ENCODE assay signal across 14 cellular contexts in the genomic region with DNA sequence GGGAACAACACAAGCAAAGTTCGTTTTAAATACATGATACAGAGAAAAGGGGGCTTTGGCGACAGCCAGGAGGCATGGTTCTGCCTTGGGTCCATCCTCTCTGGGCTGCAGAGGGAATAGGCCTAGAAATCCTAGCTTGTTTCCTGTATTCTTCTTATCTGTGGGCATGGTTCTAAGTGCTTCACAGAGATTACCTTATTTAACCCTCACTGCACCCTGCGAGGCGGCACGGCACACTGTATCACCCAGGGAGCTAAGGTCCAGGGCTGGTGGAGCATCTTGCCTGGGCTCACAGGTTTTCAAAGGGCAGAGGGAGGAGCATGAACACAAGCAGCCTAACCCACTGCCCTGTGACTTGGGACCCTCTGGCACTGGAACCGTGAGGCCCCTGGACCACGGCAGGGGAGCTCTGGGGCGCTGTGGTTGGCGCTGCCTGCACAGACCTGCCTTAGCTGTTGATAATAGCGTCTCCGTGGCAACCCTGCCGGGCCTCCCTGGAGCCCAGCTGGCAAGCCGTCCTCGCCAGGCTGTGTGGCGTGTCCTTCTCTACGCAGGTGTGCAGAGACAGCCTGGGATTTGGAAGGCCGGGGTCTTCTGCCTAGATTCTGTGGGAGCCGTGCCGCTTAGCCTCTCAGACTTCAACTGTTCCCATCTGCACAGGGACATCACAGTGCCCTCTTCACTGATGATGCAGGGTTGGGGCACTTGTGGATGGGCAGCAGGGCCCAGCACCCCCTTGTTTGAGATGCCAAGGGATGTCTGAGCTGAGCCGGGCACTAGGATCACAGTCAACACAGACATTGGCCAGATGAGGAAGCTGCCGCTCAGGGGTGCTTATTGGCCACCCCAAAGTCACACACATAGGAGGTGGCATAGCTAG.
A peak's percentile ranks its signal among the peaks of the same experiment; 100 is the strongest.
DNase-seq lines count a peak whose midpoint lies in the region; ATAC-seq and TF ChIP-seq lines count a peak whose summit lies in the region.
"Had no signal": no experiment of that assay in that cellular context is flagged by ENCODE, and none has a peak within 500 bp of the region (broad histone marks: within the 10 kb centered on the region; RNA-seq: fewer than 3 reads in every experiment).

No MANE protein-coding gene starts in this region.

- DNase-seq in DMS79 (lab: John Stamatoyannopoulos, UW) (peak; percentile 46), NCI-H1436 (lab: John Stamatoyannopoulos, UW) (peak; percentile 72), NCI-H748 (lab: John Stamatoyannopoulos, UW; ENCODE audit: unreplicated experiment) (peak; percentile 82), SIG-M5 treated with dmso at 0.1 percent for 504 hours (lab: John Stamatoyannopoulos, UW; ENCODE audit: unreplicated experiment) (no peak), glomerular visceral epithelial cell (ENCODE audit: extremely low spot score) (no peak), SIG-M5 (lab: John Stamatoyannopoulos, UW) (no peak)
- DNase-seq: activated CD4-positive, alpha-beta T cell treated with anti-CD3 and anti-CD28 coated beads, Interleukin-2, amount 50 U/mL, for 4 hours; CD4-positive, CD25-positive, alpha-beta regulatory T cell; naive B cell; PC-9; right cardiac atrium had no signal

- H3K27ac Mint-ChIP-seq in nephron: peak overlapping the region in 2 of 3 experiments; percentile 1 to 61
- H3K27ac Mint-ChIP-seq: CD4-positive, CD25-positive, alpha-beta regulatory T cell; T-helper 2 cell treated with Interferon-gamma antibody and Interleukin-4, amounts not matched to agents 5 μg/mL and 100 μg/mL, for 36 hours had no signal

- no peak for TF ChIP-seq CTCF in nephron (IDR thresholded peaks at IDR 0.05; ENCODE audit: unreplicated experiment in 3 of 3)

- H3K36me3 Mint-ChIP-seq in nephron (ENCODE audit: low read depth): no peaks in the 10 kb centered on the region
- H3K36me3 Mint-ChIP-seq: CD4-positive, CD25-positive, alpha-beta regulatory T cell; naive B cell had no signal

- peaks cover 43% of the 10 kb centered on the region for H3K4me1 Mint-ChIP-seq in nephron

- H3K4me3 Mint-ChIP-seq in nephron: no peak overlapping the region
- H3K4me3 Mint-ChIP-seq: CD4-positive, CD25-positive, alpha-beta regulatory T cell; naive B cell; T-helper 2 cell treated with Interferon-gamma antibody and Interleukin-4, amounts not matched to agents 5 μg/mL and 100 μg/mL, for 36 hours had no signal

- no peaks in the 10 kb centered on the region for H3K9me3 Mint-ChIP-seq in nephron
- H3K9me3 Mint-ChIP-seq: naive B cell; T-helper 2 cell treated with Interferon-gamma antibody and Interleukin-4, amounts not matched to agents 5 μg/mL and 100 μg/mL, for 36 hours had no signal

- ATAC-seq in GM19035 (IDR thresholded peaks at IDR 0.05; ENCODE audit: unreplicated experiment): no peak
- ATAC-seq: right cardiac atrium had no signal

- H3K27me3 Mint-ChIP-seq in nephron (ENCODE audit: low read depth): peaks cover 62% of the 10 kb centered on the region
- H3K27me3 Mint-ChIP-seq: CD4-positive, CD25-positive, alpha-beta regulatory T cell; naive B cell had no signal

Comparison
In these comparisons a context has a peak if more than half of its experiments do, and no peak if none do; other contexts are left out.
1. DNase-seq: peak in DMS79 (single experiment), NCI-H1436 (single experiment) and NCI-H748 (single experiment); none in SIG-M5 treated with dmso at 0.1 percent for 504 hours (single experiment), glomerular visceral epithelial cell (single experiment) and SIG-M5 (single experiment).